26 cellular contexts compared by ENCODE assay signal in genomic region chr5:161925960-161926359, GRCh38.
DNase-seq lines count a peak whose midpoint lies in the region; ATAC-seq and TF ChIP-seq lines count a peak whose summit lies in the region.
"Had no signal": no experiment of that assay in that cellular context is flagged by ENCODE, and none has a peak within 500 bp of the region (broad histone marks: within the 10 kb centered on the region; RNA-seq: fewer than 3 reads in every experiment).

No MANE protein-coding gene starts in this region.

- DNase-seq in activated naive CD4-positive, alpha-beta T cell treated with anti-CD3 and anti-CD28 coated beads for 36 hours: peak; percentile 4
- no peak for DNase-seq in activated naive CD4-positive, alpha-beta T cell treated with anti-CD3 and anti-CD28 coated beads, Interleukin-2, amount 50 U/mL, for 72 hours (ENCODE audit: low spot score in 2 of 2)
- DNase-seq in GM13977 (ENCODE audit: low spot score) (no peak), COLO829 (ENCODE audit: low spot score) (no peak), HuH-7 (ENCODE audit: low spot score) (no peak)
- no peak for DNase-seq in stimulated activated naive CD8-positive, alpha-beta T cell treated with anti-CD3 and anti-CD28 coated beads, Interleukin-15, Interleukin-2, amounts not matched to agents 100 U/mL and 50 U/mL, for 24 hours
- DNase-seq: ACHN; activated CD4-positive, alpha-beta T cell treated with anti-CD3 and anti-CD28 coated beads, Interleukin-2, amount 50 U/mL, for 1 hour; aorta; cortex of kidney; esophagus squamous epithelium; gastrocnemius medialis; hypothalamus; left ventricle myocardium superior; midbrain; natural killer cell; NCI-H1436 treated with DMSO at 0.1 percent for 48 hours; NCI-H524 had no signal

- TF ChIP-seq CTCF in GM13977 (IDR thresholded peaks at IDR 0.05; ENCODE audit: extremely low read depth, insufficient read depth, missing control alignments) (peak; percentile 29), OCI-LY1 (IDR thresholded peaks at IDR 0.05; ENCODE audit: low read length) (peak; percentile 24; the same call in 1 of the 2 replicates)

- intact Hi-C loops in activated naive CD4-positive, alpha-beta T cell treated with anti-CD3 and anti-CD28 coated beads for 36 hours (cut with micrococcal nuclease): no loop called here

- no peak overlapping the region for H3K4me3 ChIP-seq in OCI-LY1 (ENCODE audit: low read depth, low read length, poor library complexity, severe bottlenecking)
- H3K4me3 ChIP-seq: BLaER1, cardiac muscle cell, esophagus squamous epithelium, gastrocnemius medialis had no signal

- no peaks in the 10 kb centered on the region for H3K9me3 ChIP-seq in OCI-LY1 (ENCODE audit: low read length)
- H3K9me3 ChIP-seq: esophagus squamous epithelium, gastrocnemius medialis had no signal

- in situ Hi-C loops in GM13977 (cut with MboI; ENCODE audit: low pct_unique_long_range_greater_than_20kb, low sequenced_read_pairs, unreplicated experiment): no loop called here

- CTCF ChIA-PET in activated naive CD4-positive, alpha-beta T cell treated with anti-CD3 and anti-CD28 coated beads for 36 hours (lab: Charles Lee): no interaction called here

- no peaks in the 10 kb centered on the region for H3F3A ChIP-seq in OCI-LY1 (ENCODE audit: insufficient read depth, low read length)

- H3K4me3 Mint-ChIP-seq in activated naive CD4-positive, alpha-beta T cell treated with anti-CD3 and anti-CD28 coated beads for 36 hours: no peak overlapping the region
- H3K4me3 Mint-ChIP-seq: activated naive CD8-positive, alpha-beta T cell; natural killer cell; T-helper 1 cell treated with Interleukin-12 subunit alpha and Interleukin-12 subunit beta and Interleukin-4 antibody, amounts not matched to agents 30 μg/mL and 1 μg/mL, for 36 hours had no signal

- no peaks in the 10 kb centered on the region for H3K27me3 Mint-ChIP-seq in activated naive CD4-positive, alpha-beta T cell treated with anti-CD3 and anti-CD28 coated beads for 36 hours (ENCODE audit: low read depth)
- H3K27me3 Mint-ChIP-seq: activated naive CD8-positive, alpha-beta T cell had no signal

- peaks cover 8% of the 10 kb centered on the region for H3K9me3 Mint-ChIP-seq in activated naive CD4-positive, alpha-beta T cell treated with anti-CD3 and anti-CD28 coated beads for 36 hours
- peaks cover 16 to 21% of the 10 kb centered on the region in 2 donors for H3K9me3 Mint-ChIP-seq in activated naive CD4-positive, alpha-beta T cell treated with anti-CD3 and anti-CD28 coated beads, Interleukin-2, amount 50 U/mL, for 72 hours

- H4K20me1 ChIP-seq in OCI-LY1 (ENCODE audit: insufficient read depth, low read length): no peaks in the 10 kb centered on the region
- H4K20me1 ChIP-seq: BLaER1 had no signal

- no peak overlapping the region for H3K27ac ChIP-seq in OCI-LY1 (ENCODE audit: low read depth, low read length, poor library complexity, severe bottlenecking)
- H3K27ac ChIP-seq: BLaER1, cardiac muscle cell, esophagus squamous epithelium, gastrocnemius medialis, HL-60 had no signal

- no peaks in the 10 kb centered on the region for H3K4me1 ChIP-seq in OCI-LY1 (ENCODE audit: insufficient read depth, low read length, severe bottlenecking)
- H3K4me1 ChIP-seq: BLaER1, esophagus squamous epithelium, gastrocnemius medialis had no signal

- H3K27ac Mint-ChIP-seq in activated naive CD4-positive, alpha-beta T cell treated with anti-CD3 and anti-CD28 coated beads for 36 hours: no peak overlapping the region
- no peak overlapping the region for H3K27ac Mint-ChIP-seq in activated naive CD4-positive, alpha-beta T cell treated with anti-CD3 and anti-CD28 coated beads, Interleukin-2, amount 50 U/mL, for 72 hours
- H3K27ac Mint-ChIP-seq: activated naive CD8-positive, alpha-beta T cell; natural killer cell; T-helper 1 cell treated with Interleukin-12 subunit alpha and Interleukin-12 subunit beta and Interleukin-4 antibody, amounts not matched to agents 30 μg/mL and 1 μg/mL, for 36 hours had no signal

- H3K9ac ChIP-seq in OCI-LY1 (ENCODE audit: low read length): no peak overlapping the region
- H3K9ac ChIP-seq: BLaER1 had no signal

- no peaks in the 10 kb centered on the region for H3K9me2 ChIP-seq in OCI-LY1 (ENCODE audit: low read depth, low read length)

- no peak for ATAC-seq in activated naive CD4-positive, alpha-beta T cell treated with anti-CD3 and anti-CD28 coated beads, Interleukin-2, amount 50 U/mL, for 72 hours
- ATAC-seq in GM18858 (IDR thresholded peaks at IDR 0.05; ENCODE audit: unreplicated experiment): no peak
- ATAC-seq in stimulated activated naive CD8-positive, alpha-beta T cell treated with anti-CD3 and anti-CD28 coated beads, Interleukin-15, Interleukin-2, amounts not matched to agents 100 U/mL and 50 U/mL, for 24 hours: no peak
- ATAC-seq: gastrocnemius medialis, HepG2, left ventricle myocardium superior, natural killer cell had no signal

- no peak overlapping the region for H2AFZ ChIP-seq in OCI-LY1 (ENCODE audit: low read length)

- H3K36me3 ChIP-seq in OCI-LY1 (ENCODE audit: insufficient read depth, low read length): no peaks in the 10 kb centered on the region
- H3K36me3 ChIP-seq: BLaER1, cardiac muscle cell, esophagus squamous epithelium, gastrocnemius medialis had no signal

- no peaks in the 10 kb centered on the region for H3K4me1 Mint-ChIP-seq in activated naive CD4-positive, alpha-beta T cell treated with anti-CD3 and anti-CD28 coated beads for 36 hours (ENCODE audit: low read depth)
- H3K4me1 Mint-ChIP-seq: natural killer cell had no signal

- no peaks in the 10 kb centered on the region for H3K79me2 ChIP-seq in OCI-LY1 (ENCODE audit: insufficient read depth, low read length)

- no peaks in the 10 kb centered on the region for H3K27me3 ChIP-seq in OCI-LY1 (ENCODE audit: insufficient read depth, low read length)
- H3K27me3 ChIP-seq: BLaER1, cardiac muscle cell, esophagus squamous epithelium, gastrocnemius medialis had no signal

- no peaks in the 10 kb centered on the region for H3K36me3 Mint-ChIP-seq in activated naive CD4-positive, alpha-beta T cell treated with anti-CD3 and anti-CD28 coated beads for 36 hours (ENCODE audit: low read depth)
- H3K36me3 Mint-ChIP-seq in activated naive CD4-positive, alpha-beta T cell treated with anti-CD3 and anti-CD28 coated beads, Interleukin-2, amount 50 U/mL, for 72 hours: no peaks in the 10 kb centered on the region
- H3K36me3 Mint-ChIP-seq: activated naive CD8-positive, alpha-beta T cell; natural killer cell had no signal

- H3K4me2 ChIP-seq in OCI-LY1 (ENCODE audit: low read length): no peak overlapping the region
- H3K4me2 ChIP-seq: BLaER1 had no signal
